8 cellular contexts compared by ENCODE assay signal in the genomic region with DNA sequence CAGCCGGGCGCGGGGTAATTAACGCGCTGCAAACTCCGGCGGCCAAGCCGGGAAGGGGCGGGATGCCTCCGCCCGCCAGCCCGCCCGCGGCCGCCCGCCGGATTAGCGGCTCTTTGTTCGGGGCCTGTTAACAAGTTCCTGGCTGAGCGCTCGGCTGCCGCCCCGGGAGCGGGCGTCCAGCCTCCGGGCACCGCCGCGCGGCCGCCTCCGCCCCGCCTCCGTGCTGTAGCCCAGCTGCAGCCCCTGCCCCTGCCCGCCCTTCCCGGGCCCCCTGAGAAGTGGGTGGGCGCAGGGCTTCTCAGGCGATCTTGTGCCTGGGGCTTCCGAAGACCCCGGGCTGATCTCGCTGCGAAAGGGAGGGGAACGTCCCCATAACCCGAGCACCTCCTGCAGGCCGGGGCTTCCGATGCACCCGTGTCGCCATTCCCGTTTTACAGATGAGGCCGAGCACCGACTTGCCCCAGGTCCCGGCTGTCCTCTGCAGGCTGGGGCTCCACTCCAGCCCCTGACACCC. TPM values are rescaled to one million over a fixed set of nuclear protein-coding genes. Genes with fewer than 3 reads are reported as not detected.
DNase-seq lines count a peak whose midpoint lies in the region; ATAC-seq lines count a peak whose summit lies in the region.

No MANE protein-coding gene starts in this region.

- no peak overlapping the region for H3K27ac ChIP-seq in BLaER1

- H3K36me3 Mint-ChIP-seq in activated T-helper 17 cell treated with anti-CD3 and anti-CD28 coated beads, Interleukin-2, amount 50 U/mL, for 72 hours (ENCODE audit: low read depth): peaks cover 4% of the 10 kb centered on the region
- H3K36me3 Mint-ChIP-seq in stimulated activated effector memory CD8-positive, alpha-beta T cell treated with anti-CD3 and anti-CD28 coated beads, Interleukin-12 subunit alpha, Interleukin-12 subunit beta, amount 100 ng/mL, for 72 hours: no peaks in the 10 kb centered on the region

- DNase-seq in HuH-7.5 (ENCODE audit: low spot score) (peak; percentile 90), activated gamma-delta T cell treated with Interleukin-2 at 50 U/mL for 16 hours (no peak), NK-92 (lab: John Stamatoyannopoulos, UW; ENCODE audit: unreplicated experiment) (no peak)
- no peak for DNase-seq in stimulated activated effector memory CD8-positive, alpha-beta T cell treated with anti-CD3 and anti-CD28 coated beads, Interleukin-12 subunit alpha, Interleukin-12 subunit beta, amount 100 ng/mL, for 72 hours (ENCODE audit: low spot score in 2 of 2)

- no peaks in the 10 kb centered on the region for H3K9me3 ChIP-seq in BLaER1

- H3K4me1 ChIP-seq in BLaER1: peaks cover 10% of the 10 kb centered on the region; the same call in 1 of the 2 replicates

- peaks cover 81% of the 10 kb centered on the region for H3K27me3 ChIP-seq in BLaER1

- H4K20me1 ChIP-seq in BLaER1: peaks cover 65% of the 10 kb centered on the region

- peak overlapping the region; percentile 60 for H3K4me3 ChIP-seq in BLaER1
- peak overlapping the region; percentile 18 for H3K4me3 ChIP-seq in iPS-11a (ENCODE audit: low read depth, low read length)

- no peak overlapping the region for H3K27ac Mint-ChIP-seq in activated T-helper 17 cell treated with anti-CD3 and anti-CD28 coated beads, Interleukin-2, amount 50 U/mL, for 72 hours
- H3K27ac Mint-ChIP-seq in stimulated activated effector memory CD8-positive, alpha-beta T cell treated with anti-CD3 and anti-CD28 coated beads, Interleukin-12 subunit alpha, Interleukin-12 subunit beta, amount 100 ng/mL, for 72 hours: no peak overlapping the region

- no peak overlapping the region for H3K9ac ChIP-seq in BLaER1

- peak; percentile 18 for ATAC-seq in GM18870 (IDR thresholded peaks at IDR 0.05; ENCODE audit: unreplicated experiment)
- peak; percentile 30 for ATAC-seq in activated T-helper 17 cell treated with anti-CD3 and anti-CD28 coated beads, Interleukin-2, amount 50 U/mL, for 72 hours (replicated peaks)
- peak; percentile 20 for ATAC-seq in stimulated activated effector memory CD8-positive, alpha-beta T cell treated with anti-CD3 and anti-CD28 coated beads, Interleukin-12 subunit alpha, Interleukin-12 subunit beta, amount 100 ng/mL, for 72 hours

- peaks cover 14% of the 10 kb centered on the region for H3K4me1 Mint-ChIP-seq in activated T-helper 17 cell treated with anti-CD3 and anti-CD28 coated beads, Interleukin-2, amount 50 U/mL, for 72 hours
- peaks cover 25% of the 10 kb centered on the region for H3K4me1 Mint-ChIP-seq in stimulated activated effector memory CD8-positive, alpha-beta T cell treated with anti-CD3 and anti-CD28 coated beads, Interleukin-12 subunit alpha, Interleukin-12 subunit beta, amount 100 ng/mL, for 72 hours

- peak overlapping the region; percentile 68 for H3K4me3 Mint-ChIP-seq in activated T-helper 17 cell treated with anti-CD3 and anti-CD28 coated beads, Interleukin-2, amount 50 U/mL, for 72 hours
- peak overlapping the region; percentile 64 for H3K4me3 Mint-ChIP-seq in stimulated activated effector memory CD8-positive, alpha-beta T cell treated with anti-CD3 and anti-CD28 coated beads, Interleukin-12 subunit alpha, Interleukin-12 subunit beta, amount 100 ng/mL, for 72 hours

- peak overlapping the region; percentile 79 for H3K4me2 ChIP-seq in BLaER1

- no peaks in the 10 kb centered on the region for H3K36me3 ChIP-seq in BLaER1

- no peaks in the 10 kb centered on the region for H3K9me3 Mint-ChIP-seq in activated T-helper 17 cell treated with anti-CD3 and anti-CD28 coated beads, Interleukin-2, amount 50 U/mL, for 72 hours
- no peaks in the 10 kb centered on the region for H3K9me3 Mint-ChIP-seq in stimulated activated effector memory CD8-positive, alpha-beta T cell treated with anti-CD3 and anti-CD28 coated beads, Interleukin-12 subunit alpha, Interleukin-12 subunit beta, amount 100 ng/mL, for 72 hours

- H3K27me3 Mint-ChIP-seq in activated T-helper 17 cell treated with anti-CD3 and anti-CD28 coated beads, Interleukin-2, amount 50 U/mL, for 72 hours: peaks cover 67% of the 10 kb centered on the region

RNA-seq across cellular contexts. Expression of a gene that starts 7.6 kb away (rescaled TPM):
- not detected for total RNA-seq in activated T-helper 17 cell treated with anti-CD3 and anti-CD28 coated beads, Interleukin-2, amount 50 U/mL, for 72 hours
